In the genomic region with DNA sequence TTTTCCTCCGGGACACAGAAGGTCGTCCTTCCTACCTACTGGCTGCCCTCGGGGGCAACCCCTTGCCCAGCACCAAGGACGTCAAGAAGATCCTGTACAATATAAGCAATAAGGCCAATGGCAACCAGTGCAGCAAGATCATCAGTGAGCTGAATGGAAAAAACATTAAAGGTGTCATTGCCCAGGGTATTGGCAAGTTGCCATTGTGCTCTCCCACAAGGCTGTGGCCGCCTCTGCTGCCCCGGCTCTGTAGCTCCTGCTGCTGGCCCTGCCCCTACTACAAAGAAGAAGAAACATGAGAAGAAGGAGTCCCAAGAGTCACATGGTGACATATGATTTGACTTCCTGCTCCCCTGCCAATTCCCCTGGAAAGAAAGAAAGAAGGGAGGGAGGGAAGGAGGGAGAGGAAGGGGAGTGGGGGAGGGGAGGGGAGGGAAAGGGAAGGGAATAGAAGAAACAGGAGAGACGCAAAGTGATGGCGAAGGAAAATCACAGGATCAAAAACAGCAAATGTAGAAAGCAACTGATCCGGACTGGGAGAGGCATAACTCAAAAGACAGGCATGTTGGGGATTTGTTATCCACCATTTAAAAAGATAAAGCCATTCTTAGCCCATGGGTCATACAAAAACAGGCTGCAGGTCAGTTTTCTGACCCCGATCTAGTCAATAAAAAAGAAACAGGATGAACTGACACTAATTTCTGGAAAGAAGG, we compare ENCODE assay signal across 8 cellular contexts.
A peak's percentile ranks its signal among the peaks of the same experiment; 100 is the strongest.
DNase-seq lines count a peak whose midpoint lies in the region; ATAC-seq and TF ChIP-seq lines count a peak whose summit lies in the region.

No MANE protein-coding gene starts in this region.

- no peaks in the 10 kb centered on the region for H3K27me3 Mint-ChIP-seq in naive B cell

- H3K4me3 ChIP-seq in body of pancreas = no peak overlapping the region

- peak overlapping the region in 1 of 4 donors; percentile 2 for H3K27ac ChIP-seq in body of pancreas

- TF ChIP-seq CTCF in body of pancreas (IDR thresholded peaks at IDR 0.05) = no peak

- DNase-seq in Right ventricle myocardium inferior (ENCODE audit: missing footprints) = peak; percentile 73
- DNase-seq in cardiac septum (ENCODE audit: low spot score) = no peak
- DNase-seq in NCI-H446 treated with DMSO at 0.1 percent for 48 hours (lab: John Stamatoyannopoulos, UW) = peak; percentile 19
- DNase-seq in body of pancreas = peak; percentile 26 to 57 (median 50)
- DNase-seq in naive B cell = peak; percentile 33
- DNase-seq in 8988T = no peak
- DNase-seq in effector CD4-positive, alpha-beta T cell = no peak

- H3K36me3 Mint-ChIP-seq in naive B cell = peaks cover 16 to 35% of the 10 kb centered on the region in 2 donors

- H3K27me3 ChIP-seq in body of pancreas = no peaks in the 10 kb centered on the region

- peak overlapping the region; percentile 45 to 82 (median 72) for H3K4me3 Mint-ChIP-seq in naive B cell

- H3K4me1 ChIP-seq in body of pancreas = peaks cover 8% of the 10 kb centered on the region

- no peaks in the 10 kb centered on the region for H3K9me3 ChIP-seq in body of pancreas

- H3K36me3 ChIP-seq in body of pancreas (replicated peaks in 1 of 2; ENCODE audit: insufficient read depth in 1 of 2, low read depth in 2 of 2) = no peaks in the 10 kb centered on the region

- WGBS in body of pancreas, 2 donors = 44 to 57% methylated on average over 10 of the region's 10 CpGs

- peaks cover 17 to 68% (median 54%) of the 10 kb centered on the region in 7 donors for H3K9me3 Mint-ChIP-seq in naive B cell

- ATAC-seq in Right ventricle myocardium inferior (peak; percentile 53), body of pancreas (peak; percentile 27), naive B cell (ENCODE audit: low read depth in 2 of 2) (no peak), HG03196 (IDR thresholded peaks at IDR 0.05; ENCODE audit: unreplicated experiment) (no peak)

- no peak for TF ChIP-seq POLR2A in body of pancreas (IDR thresholded peaks at IDR 0.05)

- H3K27ac Mint-ChIP-seq in naive B cell = peak overlapping the region; percentile 84 to 98 (median 94)

- H3K4me1 Mint-ChIP-seq in naive B cell = peaks cover 45 to 69% (median 48%) of the 10 kb centered on the region in 3 donors

- intact Hi-C loops in Right ventricle myocardium inferior (cut with DNase I) (loop anchor here (10.0 kb wide), 1 partner anchor 47 kb away; no protein-coding TSS in a partner anchor), cardiac septum (cut with DNase I) (no loop called here), body of pancreas (cut with DNase I) (no loop called here)

Comparison
In these comparisons a context has a peak if more than half of its experiments do, and no peak if none do; other contexts are left out.
1. DNase-seq: peak in Right ventricle myocardium inferior (single experiment), NCI-H446 treated with DMSO at 0.1 percent for 48 hours (single experiment), body of pancreas (4 of 4) and naive B cell (single experiment); none in cardiac septum (single experiment), 8988T (single experiment) and effector CD4-positive, alpha-beta T cell (single experiment).
2. ATAC-seq: peak in Right ventricle myocardium inferior (single experiment) and body of pancreas (single experiment); none in naive B cell (0 of 2) and HG03196 (single experiment).